Comparison of ENCODE assay signal across 1 cellular context in genomic region chr6:160137989-160138835, GRCh38.
TF ChIP-seq lines count a peak whose summit lies in the region.

No MANE protein-coding gene starts in this region.

TF ChIP-seq in HepG2, 621 proteins besides CTCF, POLR2A, EP300 and RAD21 (continued from another document and continues in another):
- TF ChIP-seq ZNF512 (CRISPR knock-in tag; IDR thresholded peaks at IDR 0.05) = no peak
- no peak for TF ChIP-seq MTF2 (CRISPR knock-in tag; IDR thresholded peaks at IDR 0.05; ENCODE audit: borderline replicate concordance)
- TF ChIP-seq FOXP1 (IDR thresholded peaks at IDR 0.05) = no peak
- TF ChIP-seq FOXP1 (CRISPR knock-in tag; IDR thresholded peaks at IDR 0.05) = no peak; the same call in 1 of the 2 replicates
- no peak for TF ChIP-seq REL (CRISPR knock-in tag; conservative IDR thresholded peaks at IDR 0.05)
- no peak for TF ChIP-seq TOE1 (CRISPR knock-in tag; IDR thresholded peaks at IDR 0.05)
- TF ChIP-seq CREM (IDR thresholded peaks at IDR 0.05) = no peak
- TF ChIP-seq CREM (CRISPR knock-in tag; IDR thresholded peaks at IDR 0.05) = no peak
- no peak for TF ChIP-seq PLSCR1 (CRISPR knock-in tag; IDR thresholded peaks at IDR 0.05; ENCODE audit: borderline replicate concordance)
- TF ChIP-seq ZNF292 (CRISPR knock-in tag; IDR thresholded peaks at IDR 0.05; ENCODE audit: borderline replicate concordance, low read depth) = no peak
- TF ChIP-seq SP140L (CRISPR knock-in tag; IDR thresholded peaks at IDR 0.05; ENCODE audit: borderline replicate concordance) = no peak
- TF ChIP-seq ZNF564 (CRISPR knock-in tag; IDR thresholded peaks at IDR 0.05) = no peak
- TF ChIP-seq ZFP62 (CRISPR knock-in tag; IDR thresholded peaks at IDR 0.05) = no peak
- TF ChIP-seq SP1 (IDR thresholded peaks at IDR 0.05) = no peak
- no peak for TF ChIP-seq SP1 (CRISPR knock-in tag; IDR thresholded peaks at IDR 0.05)
- TF ChIP-seq MLX (CRISPR knock-in tag; IDR thresholded peaks at IDR 0.05) = no peak
- no peak; the same call in 1 of the 2 replicates for TF ChIP-seq ARID4A (CRISPR knock-in tag; IDR thresholded peaks at IDR 0.05; ENCODE audit: borderline replicate concordance)
- TF ChIP-seq CCAR2 (optimal IDR thresholded peaks at IDR 0.05; ENCODE audit: low read depth, low read length) = no peak
- no peak for TF ChIP-seq BRCA1 (CRISPR knock-in tag; IDR thresholded peaks at IDR 0.05)
- TF ChIP-seq ARID5B (CRISPR knock-in tag; IDR thresholded peaks at IDR 0.05) = peak; percentile 52; the same call in 1 of the 2 replicates
- peak; percentile 94 for TF ChIP-seq SMC3 (IDR thresholded peaks at IDR 0.05; ENCODE audit: low read length)
- no peak for TF ChIP-seq ZBTB40 (IDR thresholded peaks at IDR 0.05)
- no peak for TF ChIP-seq ZBTB40 (CRISPR knock-in tag; IDR thresholded peaks at IDR 0.05)
- TF ChIP-seq ZNF44 (CRISPR knock-in tag; IDR thresholded peaks at IDR 0.05) = 0 out of 2 replicates have a peak, but pooled peaks have one; percentile 56
- TF ChIP-seq NCOR1 (IDR thresholded peaks at IDR 0.05; ENCODE audit: borderline replicate concordance, low read length) = no peak
- TF ChIP-seq AGO1 (IDR thresholded peaks at IDR 0.05; ENCODE audit: low read depth, low read length, poor library complexity, severe bottlenecking) = no peak
- no peak for TF ChIP-seq ZNF816 (CRISPR knock-in tag; IDR thresholded peaks at IDR 0.05; ENCODE audit: borderline replicate concordance)
- TF ChIP-seq ZNF335 (CRISPR knock-in tag; IDR thresholded peaks at IDR 0.05) = no peak
- no peak for TF ChIP-seq HDAC1 (CRISPR knock-in tag; IDR thresholded peaks at IDR 0.05)
- TF ChIP-seq ZNF256 (CRISPR knock-in tag; conservative IDR thresholded peaks at IDR 0.05) = 0 out of 2 replicates have a peak, but pooled peaks have one; percentile 34
- TF ChIP-seq POLR2AphosphoS5 (IDR thresholded peaks at IDR 0.05; ENCODE audit: low read depth, low read length) = no peak
- no peak for TF ChIP-seq MAX (IDR thresholded peaks at IDR 0.05)
- TF ChIP-seq HMG20A (CRISPR knock-in tag; IDR thresholded peaks at IDR 0.05; ENCODE audit: borderline replicate concordance) = peak; percentile 49; the same call in 1 of the 2 replicates
- peak; percentile 5 for TF ChIP-seq IKZF4 (CRISPR knock-in tag; IDR thresholded peaks at IDR 0.05; ENCODE audit: borderline replicate concordance, low read depth, not compliant biosample characterization)
- no peak for TF ChIP-seq PTBP1 (IDR thresholded peaks at IDR 0.05; ENCODE audit: low read depth, low read length, poor library complexity, severe bottlenecking)
- TF ChIP-seq ZNF841 (CRISPR knock-in tag; IDR thresholded peaks at IDR 0.05; ENCODE audit: borderline replicate concordance) = no peak
- TF ChIP-seq ZNF3 (CRISPR knock-in tag; IDR thresholded peaks at IDR 0.05) = peak; percentile 86
- TF ChIP-seq ZNF12 (CRISPR knock-in tag; IDR thresholded peaks at IDR 0.05) = no peak
- TF ChIP-seq ZNF121 (CRISPR knock-in tag; IDR thresholded peaks at IDR 0.05) = no peak
- TF ChIP-seq ZNF451 (CRISPR knock-in tag; IDR thresholded peaks at IDR 0.05) = no peak
- no peak for TF ChIP-seq HMGA1 (CRISPR knock-in tag; conservative IDR thresholded peaks at IDR 0.05)
- TF ChIP-seq KDM3A (CRISPR knock-in tag; IDR thresholded peaks at IDR 0.05; ENCODE audit: low read depth) = 0 out of 2 replicates have a peak, but pooled peaks have one; percentile 24
- TF ChIP-seq RARA (CRISPR knock-in tag; IDR thresholded peaks at IDR 0.05) = no peak
- TF ChIP-seq MIXL1 (CRISPR knock-in tag; IDR thresholded peaks at IDR 0.05) = peak; percentile 85
- TF ChIP-seq ZZZ3 (CRISPR knock-in tag; IDR thresholded peaks at IDR 0.05; ENCODE audit: borderline replicate concordance) = no peak
- TF ChIP-seq NFRKB (IDR thresholded peaks at IDR 0.05) = no peak
- TF ChIP-seq RBFOX2 (IDR thresholded peaks at IDR 0.05; ENCODE audit: low read depth, low read length) = no peak
